ENCODE assay signal across 15 cellular contexts in the genomic region with DNA sequence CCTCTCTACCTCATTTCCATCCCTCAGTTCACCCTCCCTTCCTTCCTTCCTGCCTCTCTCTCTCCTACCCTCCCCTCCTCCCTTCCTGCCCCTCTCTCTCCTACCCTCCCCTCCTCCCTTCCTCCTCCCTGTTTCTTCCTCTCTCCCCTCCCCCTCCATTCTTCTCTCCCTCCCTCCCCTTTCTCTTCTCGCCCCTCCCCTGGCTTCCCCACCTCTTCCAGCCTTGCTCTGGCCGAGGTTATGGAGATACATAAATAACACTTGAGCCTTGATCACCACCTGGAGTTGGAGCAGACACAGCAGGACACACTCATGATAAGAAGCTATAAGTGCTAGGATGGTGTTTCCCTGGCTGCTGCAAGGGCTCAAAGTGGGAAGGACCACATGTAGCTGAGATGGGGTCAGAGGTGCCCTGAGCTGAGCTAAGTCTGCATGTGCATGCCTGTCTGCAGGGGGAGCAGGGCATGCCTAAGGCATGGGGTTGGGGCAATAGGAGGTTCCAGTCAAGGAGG.
A peak's percentile ranks its signal among the peaks of the same experiment; 100 is the strongest.
DNase-seq lines count a peak whose midpoint lies in the region; ATAC-seq, FAIRE-seq and TF ChIP-seq lines count a peak whose summit lies in the region.
"Had no signal": no experiment of that assay in that cellular context is flagged by ENCODE, and none has a peak within 500 bp of the region (broad histone marks: within the 10 kb centered on the region; RNA-seq: fewer than 3 reads in every experiment).

No MANE protein-coding gene starts in this region.

- H3K4me3 ChIP-seq in BLaER1 treated with 17β-estradiol and CSF1 and Interleukin-3, amounts not matched to agents 10 nM and 100 nM = no peak overlapping the region
- H3K4me3 ChIP-seq in HUES6 (ENCODE audit: low read depth, low read length) (peak overlapping the region; percentile 22), choroid plexus epithelial cell (ENCODE audit: low read depth, low read length) (no peak overlapping the region), mesendoderm (ENCODE audit: low read length) (no peak overlapping the region)

- TF ChIP-seq POLR2A in H54 (IDR thresholded peaks at IDR 0.05; ENCODE audit: low read depth, low read length) = no peak

- no peak overlapping the region for H2AK5ac ChIP-seq in mesendoderm (ENCODE audit: low read length)

- no peaks in the 10 kb centered on the region for H4K20me1 ChIP-seq in BLaER1 treated with 17β-estradiol and CSF1 and Interleukin-3, amounts not matched to agents 10 nM and 100 nM

- no peak overlapping the region for H2BK120ac ChIP-seq in mesendoderm (ENCODE audit: low read depth, low read length)

- H3K27me3 ChIP-seq in BLaER1 treated with 17β-estradiol and CSF1 and Interleukin-3, amounts not matched to agents 10 nM and 100 nM = no peaks in the 10 kb centered on the region
- H3K27me3 ChIP-seq in HUES6 (ENCODE audit: control insufficient read depth, insufficient read depth, low read length) = peaks cover 5% of the 10 kb centered on the region; the same call in 1 of the 2 replicates
- no peaks in the 10 kb centered on the region for H3K27me3 ChIP-seq in mesendoderm (ENCODE audit: insufficient read depth, low read length, poor library complexity)

- H3K23ac ChIP-seq in mesendoderm (ENCODE audit: low read length) = no peak overlapping the region

- H4K5ac ChIP-seq in mesendoderm (ENCODE audit: low read length) = no peak overlapping the region

- no peaks in the 10 kb centered on the region for H3K36me3 ChIP-seq in BLaER1 treated with 17β-estradiol and CSF1 and Interleukin-3, amounts not matched to agents 10 nM and 100 nM
- no peaks in the 10 kb centered on the region for H3K36me3 ChIP-seq in HUES6 (ENCODE audit: control insufficient read depth, insufficient read depth, low read length)
- H3K36me3 ChIP-seq in mesendoderm (ENCODE audit: control insufficient read depth, insufficient read depth, low read length) = no peaks in the 10 kb centered on the region

- FAIRE-seq in H54 (lab: Jason Lieb, UNC) = no peak

- TF ChIP-seq CTCF in choroid plexus epithelial cell (conservative IDR thresholded peaks at IDR 0.05; ENCODE audit: low read depth, low read length) = peak; percentile 43

- no peak overlapping the region for H2BK5ac ChIP-seq in mesendoderm (ENCODE audit: low read length)

- H3K4me1 ChIP-seq in BLaER1 treated with 17β-estradiol and CSF1 and Interleukin-3, amounts not matched to agents 10 nM and 100 nM = peaks cover 0 to 38% (median 11%) of the 10 kb centered on the region in 10 experiments; a peak in 15 of 20 replicates
- H3K4me1 ChIP-seq in HUES6 (ENCODE audit: control insufficient read depth, insufficient read depth, low read length) (peaks cover 46% of the 10 kb centered on the region), mesendoderm (ENCODE audit: control insufficient read depth, low read depth, low read length) (peaks cover 22% of the 10 kb centered on the region)

- no peak overlapping the region for H4K8ac ChIP-seq in mesendoderm (ENCODE audit: low read depth, low read length)

- H3K79me2 ChIP-seq in mesendoderm (ENCODE audit: control insufficient read depth, insufficient read depth, low read length) = no peaks in the 10 kb centered on the region

- H3K27ac ChIP-seq in BLaER1 treated with 17β-estradiol and CSF1 and Interleukin-3, amounts not matched to agents 10 nM and 100 nM = no peak overlapping the region
- peak overlapping the region; percentile 2; the same call in 1 of the 2 replicates for H3K27ac ChIP-seq in HUES6 (ENCODE audit: low read depth, low read length)
- H3K27ac ChIP-seq in mesendoderm (ENCODE audit: low read depth, low read length) = peak overlapping the region; percentile 55

- H3K4ac ChIP-seq in mesendoderm (ENCODE audit: low read depth, low read length) = no peak overlapping the region

- H3K18ac ChIP-seq in mesendoderm (ENCODE audit: low read length) = no peak overlapping the region

- peak overlapping the region in 10 of 11 experiments; percentile 21 to 47 (median 36); a peak in 10 of 22 replicates for H3K4me2 ChIP-seq in BLaER1 treated with 17β-estradiol and CSF1 and Interleukin-3, amounts not matched to agents 10 nM and 100 nM
- no peak overlapping the region for H3K4me2 ChIP-seq in mesendoderm (ENCODE audit: low read length)

- ATAC-seq in GM21360 (IDR thresholded peaks at IDR 0.05; ENCODE audit: unreplicated experiment) = no peak
- no peak for ATAC-seq in HG03139 (IDR thresholded peaks at IDR 0.05; ENCODE audit: unreplicated experiment)
- ATAC-seq: left cardiac atrium; naive thymus-derived CD8-positive, alpha-beta T cell had no signal

- H3K56ac ChIP-seq in mesendoderm (ENCODE audit: low read length) = peak overlapping the region; percentile 51

- H3K9ac ChIP-seq in BLaER1 treated with 17β-estradiol and CSF1 and Interleukin-3, amounts not matched to agents 10 nM and 100 nM = no peak overlapping the region
- peak overlapping the region; percentile 18 for H3K9ac ChIP-seq in HUES6 (ENCODE audit: low read length)
- no peak overlapping the region for H3K9ac ChIP-seq in mesendoderm (ENCODE audit: low read length)

- no CpG with 5 or more reads among the region's 2 CpGs for WGBS in mesendoderm (ENCODE audit: extremely low coverage, insufficient coverage, low lambda C conversion rate)

- H3K9me3 ChIP-seq in BLaER1 treated with 17β-estradiol and CSF1 and Interleukin-3, amounts not matched to agents 10 nM and 100 nM (replicated peaks in 1 of 11) = no peaks in the 10 kb centered on the region
- H3K9me3 ChIP-seq in HUES6 (ENCODE audit: control insufficient read depth, insufficient read depth, low read depth, low read length) = no peaks in the 10 kb centered on the region

- H2BK15ac ChIP-seq in mesendoderm (replicated peaks; ENCODE audit: low read depth) = no peak overlapping the region

- no peaks in the 10 kb centered on the region for H3K79me1 ChIP-seq in mesendoderm (ENCODE audit: low read length)

- peak; percentile 53 for DNase-seq in choroid plexus epithelial cell (ENCODE audit: low read depth)
- peak; percentile 98 for DNase-seq in mesendoderm
- DNase-seq in amniotic stem cell (lab: John Stamatoyannopoulos, UW) = no peak
- no peak for DNase-seq in H54 (ENCODE audit: insufficient read length, low spot score)
- DNase-seq: activated naive CD8-positive, alpha-beta T cell treated with anti-CD3 and anti-CD28 coated beads, Interleukin-2, amount 10 ng/mL, durations not matched to agents 7 days and 5 days; dermis blood vessel endothelial cell; HCEC 1CT; left cardiac atrium; naive thymus-derived CD8-positive, alpha-beta T cell; NCI-H69; T-helper 9 cell had no signal

Comparison
In these comparisons a context has a peak if more than half of its experiments do, and no peak if none do; other contexts are left out.
1. H3K27ac ChIP-seq: peak in HUES6 (single experiment) and mesendoderm (single experiment); none in BLaER1 treated with 17β-estradiol and CSF1 and Interleukin-3, amounts not matched to agents 10 nM and 100 nM (0 of 11).
2. DNase-seq: peak in choroid plexus epithelial cell (single experiment) and mesendoderm (single experiment); none in amniotic stem cell (single experiment) and H54 (single experiment).